18 cellular contexts compared by ENCODE assay signal in genomic region chr3:42102569-42102968, GRCh38. TPM values are rescaled to one million over a fixed set of nuclear protein-coding genes. Genes with fewer than 3 reads are reported as not detected.
A peak's percentile ranks its signal among the peaks of the same experiment; 100 is the strongest.
DNase-seq lines count a peak whose midpoint lies in the region; ATAC-seq, FAIRE-seq and TF ChIP-seq lines count a peak whose summit lies in the region.
"Had no signal": no experiment of that assay in that cellular context is flagged by ENCODE, and none has a peak within 500 bp of the region (broad histone marks: within the 10 kb centered on the region; RNA-seq: fewer than 3 reads in every experiment).

No MANE protein-coding gene starts in this region.

- H3K36me3 ChIP-seq in mammary epithelial cell (ENCODE audit: insufficient read depth, low read length): no peaks in the 10 kb centered on the region
- H3K36me3 ChIP-seq in mesenchymal stem cell (ENCODE audit: control insufficient read depth in 1 of 2, insufficient read depth in 2 of 2, low read depth in 1 of 2, low read length in 2 of 2): peaks cover 10 to 12% of the 10 kb centered on the region in 2 experiments
- H3K36me3 ChIP-seq: breast epithelium, SJSA1 had no signal

- no peak overlapping the region for H2BK5ac ChIP-seq in mesenchymal stem cell (ENCODE audit: low read depth, low read length, poor library complexity, severe bottlenecking)

- FAIRE-seq in D721Med (lab: Jason Lieb, UNC): no peak

- H3K4me1 Mint-ChIP-seq in MCF 10A (ENCODE audit: insufficient read depth, unreplicated experiment): peaks cover 40% of the 10 kb centered on the region
- peaks cover 30% of the 10 kb centered on the region for H3K4me1 Mint-ChIP-seq in type B pancreatic cell (ENCODE audit: unreplicated experiment)
- H3K4me1 Mint-ChIP-seq: activated CD4-positive, alpha-beta memory T cell treated with anti-CD3 and anti-CD28 coated beads, Interleukin-2, amount 10 ng/mL, durations not matched to agents 7 days and 5 days had no signal

- peaks cover 25% of the 10 kb centered on the region for H3K4me1 ChIP-seq in mammary epithelial cell (ENCODE audit: insufficient read depth, low read length)
- peaks cover 4% of the 10 kb centered on the region for H3K4me1 ChIP-seq in mesenchymal stem cell (ENCODE audit: control insufficient read depth, insufficient read depth, low read depth, low read length)
- H3K4me1 ChIP-seq: breast epithelium had no signal

- H4K20me1 ChIP-seq in mammary epithelial cell (ENCODE audit: insufficient read depth, low read length): no peaks in the 10 kb centered on the region

- intact Hi-C loops in mammary epithelial cell (cut with micrococcal nuclease) (no loop called here), MCF 10A (cut with micrococcal nuclease) (no loop called here)

- WGBS in mammary epithelial cell (ENCODE audit: low coverage, missing lambda C conversion rate): 29% methylated on average over 6 of the region's 7 CpGs
- 50% methylated on average over 5 of the region's 7 CpGs for WGBS in mesenchymal stem cell

- no peak overlapping the region for H2BK15ac ChIP-seq in mesenchymal stem cell (ENCODE audit: low read depth, poor library complexity, severe bottlenecking)

- CTCF ChIA-PET in mammary epithelial cell (lab: Charles Lee; ENCODE audit: low non-redundant PET): interaction anchor here (0.7 kb wide), 1 partner anchor 15 kb away, joined by 3 read pairs; no protein-coding TSS in a partner anchor
- CTCF ChIA-PET in MCF 10A (lab: Yijun Ruan, JAX): interaction anchor here (0.6 to 7.2 kb wide), 11 partner anchors 15 to 743 kb away, joined by 3 to 56 read pairs (median 4); no protein-coding TSS in a partner anchor

- H3K27me3 ChIP-seq in mammary epithelial cell (ENCODE audit: insufficient read depth, low read length) (no peaks in the 10 kb centered on the region), mesenchymal stem cell (ENCODE audit: control insufficient read depth in 1 of 2, insufficient read depth in 1 of 2, low read length in 2 of 2) (no peaks in the 10 kb centered on the region)
- H3K27me3 ChIP-seq: breast epithelium, SJSA1 had no signal

- in situ Hi-C loops in mammary epithelial cell (cut with MboI; ENCODE audit: low sequenced_read_pairs in 2 of 2): loop anchor here in 1 of 2 donors (10.0 kb wide), 1 partner anchor 208 kb away; no protein-coding TSS in a partner anchor

- H3K27ac ChIP-seq in mammary epithelial cell (ENCODE audit: insufficient read depth, low read depth, low read length) (peak overlapping the region; percentile 10), mesenchymal stem cell (ENCODE audit: low read length, poor library complexity, severe bottlenecking) (peak overlapping the region; percentile 17)
- H3K27ac ChIP-seq: SJSA1 had no signal

- H3K4ac ChIP-seq in mesenchymal stem cell (ENCODE audit: low read depth in 1 of 2, low read length in 2 of 2): no peak overlapping the region

- no peak overlapping the region for H2BK120ac ChIP-seq in mesenchymal stem cell (ENCODE audit: low read depth, low read length)

- H3K9me3 Mint-ChIP-seq in MCF 10A (ENCODE audit: unreplicated experiment) (no peaks in the 10 kb centered on the region), type B pancreatic cell (peaks cover 5% of the 10 kb centered on the region)
- H3K9me3 Mint-ChIP-seq: activated CD4-positive, alpha-beta memory T cell treated with anti-CD3 and anti-CD28 coated beads, Interleukin-2, amount 10 ng/mL, durations not matched to agents 7 days and 5 days had no signal

- BruUV-seq in mammary epithelial cell (replicated peaks; lab: Mats Ljungman, UMichigan) (no TSS peak), MCF 10A (replicated peaks; lab: Mats Ljungman, UMichigan) (no TSS peak)

- H3K9me3 ChIP-seq in mammary epithelial cell (replicated peaks; ENCODE audit: insufficient read depth, low read length) (no peaks in the 10 kb centered on the region), mesenchymal stem cell (ENCODE audit: control insufficient read depth, low read length) (no peaks in the 10 kb centered on the region)
- H3K9me3 ChIP-seq: breast epithelium, SJSA1 had no signal

- H3K36me3 Mint-ChIP-seq in MCF 10A (ENCODE audit: insufficient read depth, unreplicated experiment) (peaks cover 11% of the 10 kb centered on the region), type B pancreatic cell (peaks cover 14% of the 10 kb centered on the region)

- H4K91ac ChIP-seq in mesenchymal stem cell (ENCODE audit: low read length): no peak overlapping the region

- peak overlapping the region in 1 of 2 experiments; percentile 72 for H2BK12ac ChIP-seq in mesenchymal stem cell (ENCODE audit: low read length in 2 of 2)

- H3K79me2 ChIP-seq in mammary epithelial cell (ENCODE audit: insufficient read depth, low read length): peaks cover 64% of the 10 kb centered on the region

- peak; percentile 57 for DNase-seq in mammary epithelial cell
- no peak for DNase-seq in MCF 10A (ENCODE audit: unreplicated experiment)
- DNase-seq in dermis blood vessel endothelial cell: peak; percentile 37
- peak; percentile 13 for DNase-seq in mesenchymal stem cell
- DNase-seq in type B pancreatic cell (ENCODE audit: extremely low spot score, unreplicated experiment): no peak
- no peak for DNase-seq in NCI-H187 treated with DMSO at 0.1 percent for 48 hours (lab: John Stamatoyannopoulos, UW)
- no peak for DNase-seq in D721Med (ENCODE audit: insufficient read length, low spot score)
- DNase-seq: activated CD4-positive, alpha-beta memory T cell treated with anti-CD3 and anti-CD28 coated beads, Interleukin-2, amount 10 ng/mL, durations not matched to agents 7 days and 5 days; activated naive CD4-positive, alpha-beta T cell treated with Interleukin-2 at 50 U/mL for 16 hours; Calu3; GF-D8; left cardiac atrium; NCI-H226; stimulated activated naive CD8-positive, alpha-beta T cell treated with anti-CD3 and anti-CD28 coated beads, Interleukin-15, Interleukin-2, amounts not matched to agents 100 U/mL and 50 U/mL, for 24 hours had no signal

- H4K8ac ChIP-seq in mesenchymal stem cell (ENCODE audit: low read length): peak overlapping the region; percentile 72

- H3K27me3 Mint-ChIP-seq in MCF 10A (ENCODE audit: insufficient read depth, unreplicated experiment) (no peaks in the 10 kb centered on the region), type B pancreatic cell (no peaks in the 10 kb centered on the region)
- H3K27me3 Mint-ChIP-seq: activated CD4-positive, alpha-beta memory T cell treated with anti-CD3 and anti-CD28 coated beads, Interleukin-2, amount 10 ng/mL, durations not matched to agents 7 days and 5 days had no signal

- H3K27ac Mint-ChIP-seq in MCF 10A (ENCODE audit: low read depth, unreplicated experiment) (no peak overlapping the region), type B pancreatic cell (peak overlapping the region; percentile 75)
- H3K27ac Mint-ChIP-seq: activated CD4-positive, alpha-beta memory T cell treated with anti-CD3 and anti-CD28 coated beads, Interleukin-2, amount 10 ng/mL, durations not matched to agents 7 days and 5 days had no signal

- peaks cover 24% of the 10 kb centered on the region for H3K79me1 ChIP-seq in mesenchymal stem cell (replicated peaks; ENCODE audit: low read length, poor library complexity, severe bottlenecking)

- H3K23ac ChIP-seq in mesenchymal stem cell (ENCODE audit: low read length in 2 of 2): no peak overlapping the region

- POLR2A ChIA-PET in MCF 10A (lab: Yijun Ruan, JAX): interaction anchor here (2.1 to 3.0 kb wide), 2 partner anchors 11 to 20 kb away, joined by 5 to 16 read pairs; partner anchors contain the start of gene TRAK1

- peak overlapping the region in 1 of 3 experiments; percentile 16 for H3K4me3 ChIP-seq in mammary epithelial cell (replicated peaks in 1 of 3; ENCODE audit: insufficient read depth in 1 of 3, low read depth in 2 of 3, low read length in 3 of 3)
- H3K4me3 ChIP-seq in mesenchymal stem cell (ENCODE audit: insufficient read depth in 1 of 2, low read depth in 1 of 2, low read length in 2 of 2): peak overlapping the region in 1 of 2 experiments; percentile 11
- H3K4me3 ChIP-seq: SJSA1, skin epidermis had no signal

- no peak for ATAC-seq in GM21515 (IDR thresholded peaks at IDR 0.05; ENCODE audit: unreplicated experiment)
- ATAC-seq: stimulated activated naive CD8-positive, alpha-beta T cell treated with anti-CD3 and anti-CD28 coated beads, Interleukin-15, Interleukin-2, amounts not matched to agents 100 U/mL and 50 U/mL, for 24 hours had no signal

- peak overlapping the region; percentile 78 for H3K4me2 ChIP-seq in mammary epithelial cell (ENCODE audit: insufficient read depth, low read depth, low read length)
- H3K4me2 ChIP-seq in mesenchymal stem cell (ENCODE audit: low read length, poor library complexity, severe bottlenecking): no peak overlapping the region

- H3K9ac ChIP-seq in mammary epithelial cell (ENCODE audit: insufficient read depth, low read length) (no peak overlapping the region), mesenchymal stem cell (ENCODE audit: low read length) (peak overlapping the region; percentile 58)

- no peak for TF ChIP-seq CTCF in mammary epithelial cell (conservative IDR thresholded peaks at IDR 0.05 in 1 of 2, IDR thresholded peaks at IDR 0.05 in 1 of 2; ENCODE audit: extremely low read depth in 1 of 2, insufficient read depth in 1 of 2, low read depth in 1 of 2, low read length in 2 of 2)
- TF ChIP-seq CTCF in MCF 10A (IDR thresholded peaks at IDR 0.05; ENCODE audit: unreplicated experiment): no peak
- no peak for TF ChIP-seq CTCF in type B pancreatic cell (conservative IDR thresholded peaks at IDR 0.05)
- TF ChIP-seq CTCF in D721Med (IDR thresholded peaks at IDR 0.05; ENCODE audit: insufficient read depth, missing control alignments): no peak

- H3K18ac ChIP-seq in mesenchymal stem cell (ENCODE audit: low read depth in 1 of 2, low read length in 2 of 2): peak overlapping the region in 1 of 2 experiments; percentile 79

- H2AFZ ChIP-seq in mammary epithelial cell (ENCODE audit: low read depth, low read length): peak overlapping the region; percentile 48
- H2AFZ ChIP-seq in mesenchymal stem cell (ENCODE audit: low read depth, low read length): no peak overlapping the region

- dilution Hi-C loops in mammary epithelial cell (cut with HindIII; ENCODE audit: low sequenced_read_pairs): loop anchor here (5.0 to 25.0 kb wide), 4 partner anchors 55 to 335 kb away; no protein-coding TSS in a partner anchor

- peak overlapping the region in 1 of 2 experiments; percentile 22 for H3K14ac ChIP-seq in mesenchymal stem cell (ENCODE audit: low read length in 2 of 2)

- H2AK5ac ChIP-seq in mesenchymal stem cell (ENCODE audit: low read length, severe bottlenecking): peak overlapping the region; percentile 90

- no peak overlapping the region for H3K4me3 Mint-ChIP-seq in MCF 10A (ENCODE audit: unreplicated experiment)
- H3K4me3 Mint-ChIP-seq in type B pancreatic cell: peak overlapping the region; percentile 60
- H3K4me3 Mint-ChIP-seq: activated CD4-positive, alpha-beta memory T cell treated with anti-CD3 and anti-CD28 coated beads, Interleukin-2, amount 10 ng/mL, durations not matched to agents 7 days and 5 days had no signal

RNA-seq across cellular contexts. Expression of gene TRAK1, which starts 11.4 kb away (rescaled TPM):
- total RNA-seq in mammary epithelial cell (10 to 100 TPM; 64.5 to 67.2 TPM), MCF 10A (2022) (32.8 and 33.2 TPM in 2 replicates), dermis blood vessel endothelial cell (52.1 and 67.3 TPM in 2 replicates), type B pancreatic cell (ENCODE audit: low replicate concordance) (49.2 and 54.7 TPM in 2 replicates)
- polyA plus RNA-seq in mammary epithelial cell: 36.6 TPM
- polyA minus RNA-seq in mammary epithelial cell: 56.6 TPM
- polyA plus RNA-seq in mesenchymal stem cell (2013, experiment 1 of 2): 15.5 TPM
- polyA plus RNA-seq in mesenchymal stem cell (2013, experiment 2 of 2): 15.9 TPM

Comparison
In these comparisons a context has a peak if more than half of its experiments do, and no peak if none do; other contexts are left out.
1. DNase-seq: peak in mammary epithelial cell (single experiment), dermis blood vessel endothelial cell (single experiment) and mesenchymal stem cell (single experiment); none in MCF 10A (single experiment), type B pancreatic cell (single experiment), NCI-H187 treated with DMSO at 0.1 percent for 48 hours (single experiment) and D721Med (single experiment).